Comparison of ENCODE assay signal across 5 cellular contexts in genomic region chr4:100716416-100716815, GRCh38.
"Had no signal": no experiment of that assay in that cellular context is flagged by ENCODE, and none has a peak within 500 bp of the region (broad histone marks: within the 10 kb centered on the region; RNA-seq: fewer than 3 reads in every experiment).

No MANE protein-coding gene starts in this region.

- H3K4me3 ChIP-seq: GM23338, K562 had no signal

- H2AFZ ChIP-seq: GM23338 had no signal

- DNase-seq: H9, HCEC 1CT, IMR-90 had no signal

- H3K4me2 ChIP-seq: GM23338 had no signal
